28 cellular contexts compared by ENCODE assay signal in genomic region chr9:76927540-76928240, GRCh38. TPM values are rescaled to one million over a fixed set of nuclear protein-coding genes. Genes with fewer than 3 reads are reported as not detected.
DNase-seq lines count a peak whose midpoint lies in the region; ATAC-seq, FAIRE-seq and TF ChIP-seq lines count a peak whose summit lies in the region.
"Had no signal": no experiment of that assay in that cellular context is flagged by ENCODE, and none has a peak within 500 bp of the region (broad histone marks: within the 10 kb centered on the region; RNA-seq: fewer than 3 reads in every experiment).

No MANE protein-coding gene starts in this region.

- TF ChIP-seq CTCF in A549 (IDR thresholded peaks at IDR 0.05) (no peak), fibroblast of the aortic adventitia (IDR thresholded peaks at IDR 0.05; ENCODE audit: insufficient read depth, low read length) (no peak)

- TF ChIP-seq POLR2A in A549 (IDR thresholded peaks at IDR 0.05; ENCODE audit: low read length) (no peak), GM12892 (IDR thresholded peaks at IDR 0.05; ENCODE audit: low read depth, low read length) (no peak)

- POLR2A ChIA-PET in A549 (lab: Yijun Ruan, JAX), result no interaction called here

- FAIRE-seq in A549 (lab: Jason Lieb, UNC) (no peak), GM12892 (lab: Jason Lieb, UNC) (no peak)
- FAIRE-seq: frontal cortex had no signal

- no peak overlapping the region for H3K27ac ChIP-seq in A549
- H3K27ac ChIP-seq: epithelial cell of prostate, parathyroid adenoma, uterus had no signal

- H3K4me1 ChIP-seq in A549, result no peaks in the 10 kb centered on the region
- H3K4me1 ChIP-seq: parathyroid adenoma, uterus had no signal

- H3K9me3 ChIP-seq in A549, result peaks cover 10% of the 10 kb centered on the region; the same call in 2 of the 3 replicates
- H3K9me3 ChIP-seq: uterus had no signal

- ATAC-seq in A549, result no peak
- no peak for ATAC-seq in HG03565 (IDR thresholded peaks at IDR 0.05; ENCODE audit: unreplicated experiment)
- ATAC-seq: activated CD8-positive, alpha-beta T cell treated with anti-CD3 and anti-CD28 coated beads for 36 hours; activated naive CD4-positive, alpha-beta T cell treated with anti-CD3 and anti-CD28 coated beads, Interleukin-2, amount 50 U/mL, for 72 hours; stimulated activated naive CD8-positive, alpha-beta T cell treated with anti-CD3 and anti-CD28 coated beads, Interleukin-15, Interleukin-2, amounts not matched to agents 100 U/mL and 50 U/mL, for 24 hours had no signal

- DNase-seq in A549 (ENCODE audit: low read depth in 1 of 2, low spot score in 1 of 2) (no peak), HS-5 (ENCODE audit: low read depth) (peak; percentile 70), amniotic epithelial cell (ENCODE audit: low read depth) (peak; percentile 52), fibroblast of the aortic adventitia (ENCODE audit: low read depth) (peak; percentile 34), GM12892 (ENCODE audit: insufficient read length) (no peak), SW 1271 (lab: John Stamatoyannopoulos, UW) (no peak)
- no peak for DNase-seq in stimulated activated CD4-positive, alpha-beta T cell treated with anti-CD3 and anti-CD28 coated beads, Interleukin-4, amount 100 ng/mL, for 24 hours
- DNase-seq: 8988T; activated CD8-positive, alpha-beta T cell treated with anti-CD3 and anti-CD28 coated beads for 36 hours; Calu3; DMS79; effector memory CD4-positive, alpha-beta T cell; GOT3; hippocampal formation; KG1; MM.1S; NCI-H1417; NCI-H2029 treated with DMSO at 0.1 percent for 48 hours; NCI-H526; stimulated activated naive CD8-positive, alpha-beta T cell treated with anti-CD3 and anti-CD28 coated beads, Interleukin-15, Interleukin-2, amounts not matched to agents 100 U/mL and 50 U/mL, for 24 hours; uterus had no signal

- no peak for TF ChIP-seq RAD21 in A549 (conservative IDR thresholded peaks at IDR 0.05 in 1 of 2, IDR thresholded peaks at IDR 0.05 in 1 of 2)

- WGBS in A549 (ENCODE audit: missing lambda C conversion rate), result 41% methylated on average over 5 of the region's 5 CpGs

- CTCF ChIA-PET in A549 (lab: Yijun Ruan, JAX), result interaction anchor here (1.4 to 1.5 kb wide), 2 partner anchors 22 to 172 kb away, joined by 3 to 4 read pairs; no protein-coding TSS in a partner anchor

- H3K4me3 ChIP-seq in A549 (no peak overlapping the region), fibroblast of the aortic adventitia (ENCODE audit: low read depth, low read length) (no peak overlapping the region)
- H3K4me3 ChIP-seq: coronary artery, smooth muscle cell, uterus had no signal

- H3K4me2 ChIP-seq in A549, result no peak overlapping the region
- H3K4me2 ChIP-seq: smooth muscle cell had no signal

- no peak for TF ChIP-seq EP300 in A549 (IDR thresholded peaks at IDR 0.05)

TF ChIP-seq in A549, 52 proteins besides CTCF, POLR2A, EP300 and RAD21:
- TF ChIP-seq RARB (CRISPR knock-in tag; IDR thresholded peaks at IDR 0.05), result no peak
- no peak for TF ChIP-seq FOSL2 (IDR thresholded peaks at IDR 0.05)
- peak; percentile 39; the same call in 1 of the 2 replicates for TF ChIP-seq FOSL2 (CRISPR knock-in tag; IDR thresholded peaks at IDR 0.05)
TF ChIP-seq in A549: peak in this region for 1.

RNA-seq across cellular contexts. Expression of gene PRUNE2, which starts 21.8 kb away (rescaled TPM):
- polyA plus RNA-seq in A549 (2011; rRNA removed) (0.04 and 0.15 TPM in 2 replicates), A549 (2017; fragmentation: RNase III; extraction: RNeasy Plus Mini Kit Qiagen cat#74134 plus additional on column Dnase treatment) (0.04 TPM in 1 of 3 replicates, not detected in the others)
- not detected in 2 replicates for polyA plus RNA-seq in A549 (2012; cell fraction: cytosol; rRNA removed)
- polyA plus RNA-seq in A549 (2012; cell fraction: nucleus; rRNA removed), result not detected in 2 replicates
- 0.05 and 0.29 TPM in 2 replicates for polyA minus RNA-seq in A549 (2011; rRNA and poly(A)+ RNA removed)
- 14.7 and 122 TPM in 2 replicates for total RNA-seq in fibroblast of the aortic adventitia (ENCODE audit: low replicate concordance)
- 1.7 TPM for polyA plus RNA-seq in GM12892 (2012; ENCODE audit: missing spikeins)

Comparison
In these comparisons a context has a peak if more than half of its experiments do, and no peak if none do; other contexts are left out.
1. DNase-seq: peak in HS-5 (single experiment), amniotic epithelial cell (single experiment) and fibroblast of the aortic adventitia (single experiment); none in A549 (0 of 2), stimulated activated CD4-positive, alpha-beta T cell treated with anti-CD3 and anti-CD28 coated beads, Interleukin-4, amount 100 ng/mL, for 24 hours (single experiment), GM12892 (single experiment) and SW 1271 (0 of 2).